ENCODE assay signal across 20 cellular contexts in the genomic region with DNA sequence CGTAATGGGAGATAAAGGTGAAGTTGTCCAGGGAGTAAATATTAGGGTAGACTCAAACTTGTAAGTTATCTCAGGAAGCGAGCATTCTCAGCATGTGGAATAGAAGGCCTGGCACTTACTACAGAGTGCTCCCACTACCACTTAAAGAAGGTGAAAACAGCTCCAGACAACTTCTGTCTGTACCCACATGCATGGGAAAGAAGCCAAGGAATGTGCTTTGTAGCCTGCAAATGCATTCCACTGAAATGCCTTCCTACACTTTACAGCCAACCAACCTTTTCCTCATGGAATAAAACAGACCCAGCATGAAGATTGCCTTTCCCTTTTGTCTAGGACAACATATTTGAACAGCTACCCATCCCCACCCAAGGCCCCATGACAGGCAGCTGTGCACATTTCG. TPM values are rescaled to one million over a fixed set of nuclear protein-coding genes. Genes with fewer than 3 reads are reported as not detected.
DNase-seq lines count a peak whose midpoint lies in the region; ATAC-seq, FAIRE-seq and TF ChIP-seq lines count a peak whose summit lies in the region.
"Had no signal": no experiment of that assay in that cellular context is flagged by ENCODE, and none has a peak within 500 bp of the region (broad histone marks: within the 10 kb centered on the region; RNA-seq: fewer than 3 reads in every experiment).

No MANE protein-coding gene starts in this region.

- H3K23me2 ChIP-seq in H1 (ENCODE audit: low read depth, low read length) = no peaks in the 10 kb centered on the region

- H3K4me2 ChIP-seq in HepG2 (ENCODE audit: low read depth, low read length) (no peak overlapping the region), H1 (ENCODE audit: insufficient read depth in 1 of 2, low read depth in 2 of 2, low read length in 2 of 2) (0 out of 4 replicates have a peak overlapping the region, but pooled peaks of 1 of the 2 experiments have one; percentile 6)

- no peak overlapping the region for H2AFZ ChIP-seq in HepG2 (ENCODE audit: low read length)
- H2AFZ ChIP-seq in H1 (ENCODE audit: low read length) = no peak overlapping the region

- H3K18ac ChIP-seq in H1 (ENCODE audit: extremely low read depth, low read length) = no peak overlapping the region

- ATAC-seq in HepG2 (no peak), right lobe of liver (no peak), lower lobe of right lung (peak; percentile 56 to 65)
- ATAC-seq: GM12878; K562; stimulated activated effector memory CD8-positive, alpha-beta T cell treated with anti-CD3 and anti-CD28 coated beads, Interleukin-12 subunit alpha, Interleukin-12 subunit beta, amount 100 ng/mL, for 72 hours had no signal

- no peak overlapping the region for H4K91ac ChIP-seq in H1 (replicated peaks; ENCODE audit: insufficient read length, low read length)

- 98% methylated on average over 3 of the region's 3 CpGs for WGBS in HepG2 (ENCODE audit: low lambda C conversion rate)
- WGBS in right lobe of liver (ENCODE audit: insufficient coverage, low coverage, low lambda C conversion rate, missing lambda C conversion rate) = 51% methylated on average over 3 of the region's 3 CpGs
- 93% methylated on average over 3 of the region's 3 CpGs; no CpG with 5 or more reads in 1 of the 2 experiments for WGBS in H1 (ENCODE audit: extremely low coverage in 1 of 2, insufficient coverage in 1 of 2, insufficient read length in 1 of 2, insufficient replicate concordance in 2 of 2, low coverage in 1 of 2, low lambda C conversion rate in 2 of 2, missing lambda C conversion rate in 1 of 2), 2 experiments

- H3K36me3 ChIP-seq in HepG2 (replicated peaks in 1 of 2; ENCODE audit: control insufficient read depth in 1 of 2, insufficient read depth in 2 of 2, low read length in 2 of 2) (no peaks in the 10 kb centered on the region), right lobe of liver (no peaks in the 10 kb centered on the region), H1 (ENCODE audit: control insufficient read depth in 2 of 4, insufficient read depth in 4 of 4, low read length in 3 of 4) (no peaks in the 10 kb centered on the region), lower lobe of right lung (no peaks in the 10 kb centered on the region)
- H3K36me3 ChIP-seq: SJCRH30, transverse colon had no signal

- no TSS peak for BruUV-seq in HepG2 (replicated peaks; lab: Mats Ljungman, UMichigan)

- no peak overlapping the region for H3K56ac ChIP-seq in H1 (replicated peaks; ENCODE audit: insufficient read length, low read depth, low read length)

- H2BK12ac ChIP-seq in H1 (ENCODE audit: low read depth, low read length) = no peak overlapping the region

- POLR2A ChIA-PET in HepG2 (lab: Yijun Ruan, JAX) (no interaction called here), H1 (lab: Charles Lee; ENCODE audit: partially characterized antibody) (interaction anchor here (0.6 kb wide), 1 partner anchor 139 kb away, joined by 4 read pairs; no protein-coding TSS in a partner anchor)

- H3K23ac ChIP-seq in H1 (ENCODE audit: insufficient read length) = no peak overlapping the region

- no peaks in the 10 kb centered on the region for H4K20me1 ChIP-seq in HepG2 (ENCODE audit: insufficient read depth, low read length)
- H4K20me1 ChIP-seq in H1 (replicated peaks in 1 of 2; ENCODE audit: control insufficient read depth in 1 of 2, insufficient read depth in 2 of 2, low read length in 2 of 2) = no peaks in the 10 kb centered on the region

- no peaks in the 10 kb centered on the region for H3K79me2 ChIP-seq in HepG2 (ENCODE audit: insufficient read depth, low read length)
- H3K79me2 ChIP-seq in H1 (ENCODE audit: control insufficient read depth in 1 of 2, insufficient read depth in 2 of 2, low read length in 2 of 2) = no peaks in the 10 kb centered on the region

- H2BK15ac ChIP-seq in H1 (ENCODE audit: low read length) = no peak overlapping the region

- DNase-seq in HepG2 (ENCODE audit: low spot score) (peak; percentile 4), right lobe of liver (no peak), H1 (ENCODE audit: low read depth in 1 of 2, low spot score in 2 of 2) (no peak), lower lobe of right lung (no peak), GM10266 (ENCODE audit: extremely low spot score) (no peak), coronary artery (ENCODE audit: low spot score) (no peak), epidermal melanocyte (ENCODE audit: insufficient read length, low spot score) (no peak), NCI-H1436 (lab: John Stamatoyannopoulos, UW) (no peak)
- DNase-seq: activated CD4-positive, alpha-beta T cell treated with anti-CD3 and anti-CD28 coated beads for 48 hours; activated naive CD4-positive, alpha-beta T cell treated with anti-CD3 and anti-CD28 coated beads, Interleukin-2, amount 10 ng/mL, durations not matched to agents 7 days and 5 days; foreskin fibroblast; NCI-H2227 treated with DMSO at 0.1 percent for 48 hours; T1000; transverse colon had no signal

- intact Hi-C loops in HepG2 (cut with micrococcal nuclease; ENCODE audit: unreplicated experiment) = no loop called here
- intact Hi-C loops in right lobe of liver (cut with DNase I) = no loop called here
- intact Hi-C loops in lower lobe of right lung (cut with DNase I) = no loop called here

- no peak overlapping the region for H4K5ac ChIP-seq in H1 (ENCODE audit: insufficient read length, low read depth, low read length)

- CTCF ChIA-PET in HepG2 (lab: Yijun Ruan, JAX; ENCODE audit: low intra/inter-chr PET ratio, low total read pairs) (no interaction called here), H1 (lab: Charles Lee; ENCODE audit: partially characterized antibody) (interaction anchor here (1.3 kb wide), 1 partner anchor 63 kb away, joined by 5 read pairs; no protein-coding TSS in a partner anchor)

- H3K14ac ChIP-seq in H1 (ENCODE audit: insufficient read length) = no peak overlapping the region

- H3K9me3 ChIP-seq in HepG2 (ENCODE audit: low read length) (no peaks in the 10 kb centered on the region), right lobe of liver (no peaks in the 10 kb centered on the region), H1 (ENCODE audit: insufficient read depth in 2 of 2, low read depth in 1 of 2, low read length in 1 of 2) (peaks cover 0 to 2% of the 10 kb centered on the region in 2 experiments; a peak in 1 of 4 replicates), lower lobe of right lung (no peaks in the 10 kb centered on the region)
- H3K9me3 ChIP-seq: SJCRH30, transverse colon had no signal

- H3K4me1 ChIP-seq in HepG2 (ENCODE audit: insufficient read depth, low read length) = no peaks in the 10 kb centered on the region
- no peaks in the 10 kb centered on the region for H3K4me1 ChIP-seq in right lobe of liver
- no peaks in the 10 kb centered on the region for H3K4me1 ChIP-seq in H1 (replicated peaks in 1 of 4; ENCODE audit: control insufficient read depth in 3 of 4, insufficient read depth in 4 of 4, low read length in 3 of 4)
- H3K4me1 ChIP-seq in lower lobe of right lung = no peaks in the 10 kb centered on the region
- H3K4me1 ChIP-seq: SJCRH30, transverse colon had no signal

- TF ChIP-seq POLR2A in HepG2 (IDR thresholded peaks at IDR 0.05; ENCODE audit: insufficient read depth in 1 of 2, low read depth in 2 of 2, low read length in 2 of 2) = no peak
- TF ChIP-seq POLR2A in right lobe of liver (IDR thresholded peaks at IDR 0.05) = no peak
- TF ChIP-seq POLR2A in H1 (IDR thresholded peaks at IDR 0.05; ENCODE audit: control extremely low read depth in 1 of 2, low read depth in 2 of 2, low read length in 2 of 2) = no peak

- no peak overlapping the region for H2BK120ac ChIP-seq in H1 (replicated peaks; ENCODE audit: low read depth, low read length)

- no peak overlapping the region for H2BK20ac ChIP-seq in H1 (ENCODE audit: low read length)

- no peak overlapping the region for H3K4me3 ChIP-seq in HepG2 (replicated peaks in 1 of 3; ENCODE audit: insufficient read depth in 1 of 3, low read depth in 2 of 3, low read length in 3 of 3)
- no peak overlapping the region for H3K4me3 ChIP-seq in right lobe of liver
- no peak overlapping the region for H3K4me3 ChIP-seq in H1 (ENCODE audit: extremely low read depth in 1 of 4, insufficient read depth in 2 of 4, low read depth in 3 of 4, low read length in 4 of 4)
- H3K4me3 ChIP-seq in lower lobe of right lung = no peak overlapping the region
- H3K4me3 ChIP-seq in coronary artery = no peak overlapping the region
- H3K4me3 ChIP-seq: GM12878, K562, SJCRH30, transverse colon had no signal

- H3K27ac ChIP-seq in HepG2 (ENCODE audit: extremely low read length, insufficient read depth, low read length) = no peak overlapping the region
- no peak overlapping the region for H3K27ac ChIP-seq in right lobe of liver
- no peak overlapping the region for H3K27ac ChIP-seq in H1 (ENCODE audit: low read depth, low read length)
- H3K27ac ChIP-seq in lower lobe of right lung = no peak overlapping the region
- H3K27ac ChIP-seq in coronary artery = no peak overlapping the region
- H3K27ac ChIP-seq: SJCRH30, transverse colon had no signal

- H2BK5ac ChIP-seq in H1 (ENCODE audit: low read depth, low read length) = no peak overlapping the region

- no peak for TF ChIP-seq EP300 in HepG2 (IDR thresholded peaks at IDR 0.05; ENCODE audit: low read depth in 2 of 2, low read length in 2 of 2)
- no peak for TF ChIP-seq EP300 in HepG2 (CRISPR knock-in tag; IDR thresholded peaks at IDR 0.05; ENCODE audit: borderline replicate concordance)
- TF ChIP-seq EP300 in H1 (IDR thresholded peaks at IDR 0.05; ENCODE audit: borderline replicate concordance in 1 of 2, low read depth in 2 of 2, low read length in 2 of 2) = no peak

- H3K9ac ChIP-seq in HepG2 (ENCODE audit: insufficient read depth, low read depth, low read length) (no peak overlapping the region), H1 (replicated peaks in 1 of 4; ENCODE audit: extremely low read depth in 1 of 4, low read depth in 3 of 4, low read length in 3 of 4) (no peak overlapping the region)

- in situ Hi-C loops in HepG2 (cut with HindIII; ENCODE audit: extremely low pct_ligation_motif_present, low pct_unique_long_range_greater_than_20kb) = no loop called here

- no peak for TF ChIP-seq RAD21 in HepG2 (CRISPR knock-in tag; IDR thresholded peaks at IDR 0.05)
- no peak for TF ChIP-seq RAD21 in H1 (IDR thresholded peaks at IDR 0.05 in 1 of 2, conservative IDR thresholded peaks at IDR 0.05 in 1 of 2; ENCODE audit: low read depth in 2 of 2, low read length in 2 of 2)

- no peak overlapping the region for H4K8ac ChIP-seq in H1 (ENCODE audit: extremely low read depth, insufficient read depth, low read length)

- H3K27me3 ChIP-seq in HepG2 (ENCODE audit: control insufficient read depth in 1 of 2, insufficient read depth in 2 of 2, low read length in 2 of 2) = no peaks in the 10 kb centered on the region
- H3K27me3 ChIP-seq in right lobe of liver = no peaks in the 10 kb centered on the region
- H3K27me3 ChIP-seq in H1 (replicated peaks in 1 of 4; ENCODE audit: control insufficient read depth in 3 of 4, extremely low read depth in 1 of 4, insufficient read depth in 3 of 4, low read length in 3 of 4) = no peaks in the 10 kb centered on the region
- no peaks in the 10 kb centered on the region for H3K27me3 ChIP-seq in lower lobe of right lung (ENCODE audit: low read depth)
- H3K27me3 ChIP-seq: SJCRH30, transverse colon had no signal

- TF ChIP-seq CTCF in HepG2 (CRISPR knock-in tag; IDR thresholded peaks at IDR 0.05) (no peak), right lobe of liver (IDR thresholded peaks at IDR 0.05) (no peak), H1 (IDR thresholded peaks at IDR 0.05; ENCODE audit: control extremely low read depth in 1 of 3, insufficient read depth in 1 of 3, low read depth in 1 of 3, low read length in 3 of 3) (no peak), lower lobe of right lung (IDR thresholded peaks at IDR 0.05) (no peak), GM10266 (IDR thresholded peaks at IDR 0.05; ENCODE audit: control insufficient read depth, insufficient read depth, low read depth, missing control alignments) (no peak), coronary artery (IDR thresholded peaks at IDR 0.05) (no peak)

- no peak overlapping the region for H2AK5ac ChIP-seq in H1 (ENCODE audit: low read depth, low read length)

- H3K79me1 ChIP-seq in H1 (ENCODE audit: low read depth, low read length) = no peaks in the 10 kb centered on the region

- H3K4ac ChIP-seq in H1 (replicated peaks; ENCODE audit: insufficient read length, low read depth, low read length) = no peak overlapping the region

- no peak for FAIRE-seq in HepG2 (lab: Jason Lieb, UNC)
- peak; percentile 19 for FAIRE-seq in H1 (lab: Jason Lieb, UNC)
- FAIRE-seq: GM12878, K562 had no signal

RNA-seq across cellular contexts. Expression of a gene that starts 45.3 kb away (rescaled TPM):
- total RNA-seq in HepG2 (2016; rRNA removed; fragmentation: Illumina TruSeq; extraction: Trizol) (not detected in 2 replicates), right lobe of liver (not detected), lower lobe of right lung (not detected)
- not detected in 2 replicates for total RNA-seq in HepG2 (2016; cell fraction: cytosol; rRNA removed; fragmentation: Illumina TruSeq; extraction: Trizol; ENCODE audit: low read depth)
- not detected in 2 replicates for total RNA-seq in HepG2 (2016; cell fraction: insoluble cytoplasmic fraction; rRNA removed; fragmentation: Illumina TruSeq; extraction: Trizol)
- total RNA-seq in HepG2 (2016; cell fraction: membrane; rRNA removed; fragmentation: Illumina TruSeq; extraction: Trizol) = not detected in 2 replicates
- total RNA-seq in HepG2 (2016; cell fraction: nucleus; rRNA removed; fragmentation: Illumina TruSeq; extraction: Trizol) = not detected in 2 replicates
- polyA plus RNA-seq in HepG2 (2011; rRNA removed) (not detected in 2 replicates), H1 (2011; rRNA removed) (not detected in 2 replicates)
- polyA plus RNA-seq in HepG2 (2011; cell fraction: cytosol; rRNA removed) = not detected in 2 replicates
- polyA plus RNA-seq in HepG2 (2011; cell fraction: nucleus; rRNA removed) = not detected in 2 replicates
- polyA plus RNA-seq in HepG2 (2012) = not detected in 2 replicates
- not detected in 2 replicates for polyA plus RNA-seq in HepG2 (2016; cell fraction: cytosol; fragmentation: Illumina TruSeq; extraction: Trizol; ENCODE audit: low read depth)
- polyA plus RNA-seq in HepG2 (2016; cell fraction: insoluble cytoplasmic fraction; fragmentation: Illumina TruSeq; extraction: Trizol; ENCODE audit: low read depth) = not detected in 2 replicates
- polyA plus RNA-seq in HepG2 (2016; cell fraction: membrane; fragmentation: Illumina TruSeq; extraction: Trizol; ENCODE audit: low read depth) = not detected in 2 replicates
- not detected in 2 replicates for polyA plus RNA-seq in HepG2 (2016; cell fraction: nucleus; fragmentation: Illumina TruSeq; extraction: Trizol; ENCODE audit: insufficient read depth, low read depth)
- polyA minus RNA-seq in HepG2 (2011; rRNA and poly(A)+ RNA removed; ENCODE audit: low replicate concordance) = not detected in 2 replicates
- not detected in 2 replicates for polyA minus RNA-seq in HepG2 (2011; cell fraction: cytosol; rRNA and poly(A)+ RNA removed)
- not detected in 2 replicates for polyA minus RNA-seq in HepG2 (2011; cell fraction: nucleus; rRNA and poly(A)+ RNA removed)
- not detected in 2 replicates for total RNA-seq in H1 (2021; fragmentation: NEBNext Ultra II Directional; extraction: Animal tissue kit (Norgen Biotek cat#: 25700))
- polyA plus RNA-seq in H1 (2011; cell fraction: cytosol; rRNA removed) = not detected
- polyA plus RNA-seq in H1 (2011; cell fraction: nucleus; rRNA removed) = not detected
- polyA plus RNA-seq in H1 (2012, experiment 1 of 2) = not detected in 4 replicates
- polyA plus RNA-seq in H1 (2012, experiment 2 of 2) = not detected
- not detected for polyA plus RNA-seq in H1 (2013, experiment 1 of 2)
- polyA plus RNA-seq in H1 (2013, experiment 2 of 2) = not detected
- polyA minus RNA-seq in H1 (2011; rRNA and poly(A)+ RNA removed) = not detected in 2 replicates
- not detected for polyA minus RNA-seq in H1 (2011; cell fraction: cytosol; rRNA and poly(A)+ RNA removed)
- polyA minus RNA-seq in H1 (2011; cell fraction: nucleus; rRNA and poly(A)+ RNA removed) = not detected
- total RNA-seq: GM12878, K562, omental fat pad, SJCRH30 had no signal
- polyA plus RNA-seq: AG04450, K562 had no signal

Comparison
In these comparisons a context has a peak if more than half of its experiments do, and no peak if none do; other contexts are left out.
1. ATAC-seq: peak in lower lobe of right lung (2 of 2); none in HepG2 (single experiment) and right lobe of liver (0 of 4).